9 cellular contexts compared by ENCODE assay signal in genomic region chr11:96012086-96012824, GRCh38.
DNase-seq lines count a peak whose midpoint lies in the region; ATAC-seq and TF ChIP-seq lines count a peak whose summit lies in the region.
"Had no signal": no experiment of that assay in that cellular context is flagged by ENCODE, and none has a peak within 500 bp of the region (broad histone marks: within the 10 kb centered on the region; RNA-seq: fewer than 3 reads in every experiment).

No MANE protein-coding gene starts in this region.

- no peak overlapping the region for H2AFZ ChIP-seq in neural progenitor cell (replicated peaks)

- no peak overlapping the region for H3K4me2 ChIP-seq in neural progenitor cell
- H3K4me2 ChIP-seq: KMS-11 had no signal

- peak; percentile 93 for ATAC-seq in GM18511 (IDR thresholded peaks at IDR 0.05; ENCODE audit: unreplicated experiment)
- ATAC-seq in HG02981 (IDR thresholded peaks at IDR 0.05; ENCODE audit: unreplicated experiment) = peak; percentile 87
- ATAC-seq in activated T-cell treated with anti-CD3 and anti-CD28 coated beads, Interleukin-2, amount 50 U/mL, for 72 hours (replicated peaks in 1 of 2) = peak; percentile 67 to 71

- H3K4me3 ChIP-seq in AG04450 (ENCODE audit: low read depth, low read length) = no peak overlapping the region
- H3K4me3 ChIP-seq in fibroblast of pulmonary artery (replicated peaks; ENCODE audit: low read depth, low read length) = no peak overlapping the region
- H3K4me3 ChIP-seq in neural progenitor cell = no peak overlapping the region

- no peaks in the 10 kb centered on the region for H3K36me3 ChIP-seq in neural progenitor cell

- TF ChIP-seq CTCF in AG04450 (IDR thresholded peaks at IDR 0.05; ENCODE audit: low read depth, low read length) = peak; percentile 68
- peak; percentile 95 for TF ChIP-seq CTCF in fibroblast of pulmonary artery (IDR thresholded peaks at IDR 0.05; ENCODE audit: low read length, missing control alignments)
- TF ChIP-seq CTCF in neural progenitor cell (IDR thresholded peaks at IDR 0.05) = peak; percentile 44

- no peaks in the 10 kb centered on the region for H3K36me3 Mint-ChIP-seq in activated T-cell treated with anti-CD3 and anti-CD28 coated beads, Interleukin-2, amount 50 U/mL, for 72 hours (ENCODE audit: insufficient read depth in 2 of 2)
- no peaks in the 10 kb centered on the region for H3K36me3 Mint-ChIP-seq in neural progenitor cell

- H3K79me2 ChIP-seq in neural progenitor cell (ENCODE audit: low read depth) = no peaks in the 10 kb centered on the region

- no peaks in the 10 kb centered on the region for H4K20me1 ChIP-seq in neural progenitor cell (ENCODE audit: low read depth)

- H3K27ac ChIP-seq in AG04450 (ENCODE audit: low read depth, low read length) = no peak overlapping the region
- no peak overlapping the region for H3K27ac ChIP-seq in neural progenitor cell
- H3K27ac ChIP-seq: KMS-11 had no signal

- peaks cover 14% of the 10 kb centered on the region for H3K4me1 ChIP-seq in neural progenitor cell

- no peak overlapping the region for H3K9ac ChIP-seq in neural progenitor cell
- H3K9ac ChIP-seq: KMS-11 had no signal

- H3K9me3 ChIP-seq in AG04450 (ENCODE audit: control insufficient read depth, insufficient read depth, low read length) (no peaks in the 10 kb centered on the region), neural progenitor cell (ENCODE audit: low read depth) (no peaks in the 10 kb centered on the region)

- peaks cover 58% of the 10 kb centered on the region for H3K4me1 Mint-ChIP-seq in activated T-cell treated with anti-CD3 and anti-CD28 coated beads, Interleukin-2, amount 50 U/mL, for 72 hours (ENCODE audit: low read depth)
- H3K4me1 Mint-ChIP-seq in neural progenitor cell = peaks cover 51% of the 10 kb centered on the region

- H3K27me3 Mint-ChIP-seq in activated T-cell treated with anti-CD3 and anti-CD28 coated beads, Interleukin-2, amount 50 U/mL, for 72 hours (ENCODE audit: low read depth) = no peaks in the 10 kb centered on the region
- no peaks in the 10 kb centered on the region for H3K27me3 Mint-ChIP-seq in neural progenitor cell (ENCODE audit: insufficient read depth, low read depth)

- no peaks in the 10 kb centered on the region for H3K9me3 Mint-ChIP-seq in activated T-cell treated with anti-CD3 and anti-CD28 coated beads, Interleukin-2, amount 50 U/mL, for 72 hours
- H3K9me3 Mint-ChIP-seq in neural progenitor cell = no peaks in the 10 kb centered on the region

- DNase-seq in AG04450 (ENCODE audit: low read depth, low spot score) = no peak
- peak; percentile 24 for DNase-seq in NCI-H748 treated with DMSO at 0.1 percent for 48 hours (lab: John Stamatoyannopoulos, UW)
- peak; percentile 32 to 45 for DNase-seq in activated T-cell treated with anti-CD3 and anti-CD28 coated beads, Interleukin-2, amount 50 U/mL, for 72 hours
- peak; percentile 92 for DNase-seq in fibroblast of pulmonary artery (ENCODE audit: low read depth)
- DNase-seq in neural progenitor cell (ENCODE audit: low spot score) = peak; percentile 57
- DNase-seq in GDM1 (lab: John Stamatoyannopoulos, UW) = no peak

- H3K27ac Mint-ChIP-seq in activated T-cell treated with anti-CD3 and anti-CD28 coated beads, Interleukin-2, amount 50 U/mL, for 72 hours = peak overlapping the region; percentile 88
- peak overlapping the region; percentile 94 for H3K27ac Mint-ChIP-seq in neural progenitor cell

- POLR2A ChIA-PET in AG04450 (lab: Yijun Ruan, JAX) = no interaction called here

- H3K27me3 ChIP-seq in AG04450 (ENCODE audit: control insufficient read depth, insufficient read depth, low read length) (no peaks in the 10 kb centered on the region), neural progenitor cell (no peaks in the 10 kb centered on the region)

- peak overlapping the region; percentile 69 to 70 for H3K4me3 Mint-ChIP-seq in activated T-cell treated with anti-CD3 and anti-CD28 coated beads, Interleukin-2, amount 50 U/mL, for 72 hours
- no peak overlapping the region for H3K4me3 Mint-ChIP-seq in neural progenitor cell

- CTCF ChIA-PET in AG04450 (lab: Charles Lee) = interaction anchor here (1.0 to 1.9 kb wide), 3 partner anchors 22 to 331 kb away, joined by 3 to 6 read pairs (median 3); partner anchors contain the start of gene MAML2

- H3F3A ChIP-seq in neural progenitor cell (ENCODE audit: low read depth) = no peaks in the 10 kb centered on the region

Comparison
In these comparisons a context has a peak if more than half of its experiments do, and no peak if none do; other contexts are left out.
1. DNase-seq: peak in NCI-H748 treated with DMSO at 0.1 percent for 48 hours (single experiment), activated T-cell treated with anti-CD3 and anti-CD28 coated beads, Interleukin-2, amount 50 U/mL, for 72 hours (2 of 2), fibroblast of pulmonary artery (single experiment) and neural progenitor cell (single experiment); none in AG04450 (single experiment) and GDM1 (single experiment).
2. CTCF ChIP-seq: peak in every context shown above with its lines; median percentile 95 in fibroblast of pulmonary artery; 68 in AG04450; 44 in neural progenitor cell.
3. Peak in every context shown above with its lines, with median percentiles within 50 percentile points of each other: ATAC-seq.